Comparison of ENCODE assay signal across 12 cellular contexts in genomic region chr15:35784745-35785144, GRCh38.
DNase-seq lines count a peak whose midpoint lies in the region; ATAC-seq and TF ChIP-seq lines count a peak whose summit lies in the region.
"Had no signal": no experiment of that assay in that cellular context is flagged by ENCODE, and none has a peak within 500 bp of the region (broad histone marks: within the 10 kb centered on the region; RNA-seq: fewer than 3 reads in every experiment).

No MANE protein-coding gene starts in this region.

- peaks cover 0 to 5% (median 0%) of the 10 kb centered on the region in 9 donors for H3K9me3 Mint-ChIP-seq in naive thymus-derived CD8-positive, alpha-beta T cell
- H3K9me3 Mint-ChIP-seq: stimulated activated naive CD8-positive, alpha-beta T cell treated with anti-CD3 and anti-CD28 coated beads, Interleukin-15, Interleukin-2, amounts not matched to agents 100 ng/mL and 50 ng/mL, for 24 hours had no signal

- 63 to 65% methylated on average over 2 of the region's 2 CpGs for WGBS in lower leg skin, 2 donors

- no peak overlapping the region for H3K4me3 Mint-ChIP-seq in naive thymus-derived CD8-positive, alpha-beta T cell
- H3K4me3 Mint-ChIP-seq: stimulated activated naive CD8-positive, alpha-beta T cell treated with anti-CD3 and anti-CD28 coated beads, Interleukin-15, Interleukin-2, amounts not matched to agents 100 ng/mL and 50 ng/mL, for 24 hours had no signal

- H3K27ac Mint-ChIP-seq in naive thymus-derived CD8-positive, alpha-beta T cell = no peak overlapping the region
- H3K27ac Mint-ChIP-seq: stimulated activated naive CD8-positive, alpha-beta T cell treated with anti-CD3 and anti-CD28 coated beads, Interleukin-15, Interleukin-2, amounts not matched to agents 100 ng/mL and 50 ng/mL, for 24 hours had no signal

- no peak overlapping the region for H3K4me3 ChIP-seq in lower leg skin (ENCODE audit: low read depth, poor library complexity, severe bottlenecking)
- H3K4me3 ChIP-seq: BLaER1 had no signal

- peaks cover 0 to 26% (median 7%) of the 10 kb centered on the region in 5 donors for H3K27me3 Mint-ChIP-seq in naive thymus-derived CD8-positive, alpha-beta T cell
- H3K27me3 Mint-ChIP-seq: stimulated activated naive CD8-positive, alpha-beta T cell treated with anti-CD3 and anti-CD28 coated beads, Interleukin-15, Interleukin-2, amounts not matched to agents 100 ng/mL and 50 ng/mL, for 24 hours had no signal

- ATAC-seq in GM21717 (IDR thresholded peaks at IDR 0.05; ENCODE audit: unreplicated experiment) = no peak
- no peak for ATAC-seq in naive thymus-derived CD8-positive, alpha-beta T cell

- POLR2A ChIA-PET in naive thymus-derived CD8-positive, alpha-beta T cell (lab: Charles Lee) = no interaction called here

- intact Hi-C loops in lower leg skin (cut with DNase I; ENCODE audit: low total_unique reads) = no loop called here

- no peak for TF ChIP-seq CTCF in lower leg skin (IDR thresholded peaks at IDR 0.05)

- DNase-seq in ELF-1 (ENCODE audit: low read depth, low spot score) (peak; percentile 3), NCI-H1417 (lab: John Stamatoyannopoulos, UW) (peak; percentile 86 to 100 (median 96)), NCI-H748 (lab: John Stamatoyannopoulos, UW; ENCODE audit: unreplicated experiment) (peak; percentile 66), left kidney (ENCODE audit: low read depth, low spot score) (peak; percentile 28), T-helper 9 cell (no peak), lower leg skin (ENCODE audit: low spot score in 2 of 2) (no peak)
- no peak for DNase-seq in naive thymus-derived CD8-positive, alpha-beta T cell
- DNase-seq: anterior cingulate cortex, RPMI8226 had no signal

- no peaks in the 10 kb centered on the region for H3K36me3 Mint-ChIP-seq in naive thymus-derived CD8-positive, alpha-beta T cell

- no peaks in the 10 kb centered on the region for H3K4me1 Mint-ChIP-seq in naive thymus-derived CD8-positive, alpha-beta T cell

- no peak for TF ChIP-seq POLR2A in lower leg skin (IDR thresholded peaks at IDR 0.05)

Comparison
In these comparisons a context has a peak if more than half of its experiments do, and no peak if none do; other contexts are left out.
1. DNase-seq: peak in ELF-1 (single experiment), NCI-H1417 (3 of 3), NCI-H748 (single experiment) and left kidney (single experiment); none in T-helper 9 cell (single experiment), naive thymus-derived CD8-positive, alpha-beta T cell (0 of 10) and lower leg skin (0 of 2).